Comparison of ENCODE assay signal across 28 cellular contexts in the genomic region with DNA sequence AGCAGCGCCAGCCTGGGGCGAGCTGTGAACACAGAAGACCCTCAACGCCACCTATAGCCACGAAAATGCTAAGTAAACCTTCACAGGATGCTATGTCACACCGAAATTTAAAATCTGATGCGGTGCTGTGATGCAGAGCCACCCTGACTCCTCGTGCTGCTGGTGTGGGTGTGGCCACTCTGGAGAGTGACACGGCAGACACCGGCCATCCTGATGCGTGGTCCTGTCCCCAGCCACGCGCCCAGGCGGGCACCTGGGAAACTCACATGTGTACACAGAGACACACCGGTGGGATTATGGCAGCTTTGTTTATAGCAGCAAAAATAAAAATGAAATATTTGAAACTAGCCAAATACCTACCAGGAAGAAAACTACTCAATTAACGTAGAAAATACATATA.
"Had no signal": no experiment of that assay in that cellular context is flagged by ENCODE, and none has a peak within 500 bp of the region (broad histone marks: within the 10 kb centered on the region; RNA-seq: fewer than 3 reads in every experiment).

No MANE protein-coding gene starts in this region.

- H3K9me3 Mint-ChIP-seq: stimulated activated effector memory CD8-positive, alpha-beta T cell treated with anti-CD3 and anti-CD28 coated beads, Interleukin-12 subunit alpha, Interleukin-12 subunit beta, amount 100 ng/mL, for 72 hours; stimulated activated naive CD8-positive, alpha-beta T cell treated with anti-CD3 and anti-CD28 coated beads, Interleukin-15, amount 100 ng/mL, for 72 hours; type B pancreatic cell had no signal

- H3K4me3 ChIP-seq: stomach, suprapubic skin, testis, thoracic aorta, thyroid gland, tibial artery, tibial nerve, transverse colon, upper lobe of left lung, upper lobe of right lung, uterus, vagina had no signal

- ATAC-seq: stimulated activated effector memory CD8-positive, alpha-beta T cell treated with anti-CD3 and anti-CD28 coated beads, Interleukin-12 subunit alpha, Interleukin-12 subunit beta, amount 100 ng/mL, for 72 hours; stimulated activated memory B cell treated with anti-CD40 and anti-IgM and Interleukin-4, amounts not matched to agents 10 μg/mL and 1 μg/mL and 100 μg/mL, for 72 hours; stimulated activated naive B cell treated with anti-CD40 and anti-IgM and Interleukin-4, amounts not matched to agents 10 μg/mL and 1 μg/mL and 100 μg/mL, for 72 hours; stimulated activated naive CD8-positive, alpha-beta T cell treated with anti-CD3 and anti-CD28 coated beads, Interleukin-15, amount 100 ng/mL, for 72 hours; stimulated activated naive CD8-positive, alpha-beta T cell treated with anti-CD3 and anti-CD28 coated beads, Interleukin-15, Interleukin-2, amounts not matched to agents 100 U/mL and 50 U/mL, for 24 hours; upper lobe of right lung had no signal

- H3K27ac Mint-ChIP-seq: stimulated activated effector memory CD8-positive, alpha-beta T cell treated with anti-CD3 and anti-CD28 coated beads, Interleukin-12 subunit alpha, Interleukin-12 subunit beta, amount 100 ng/mL, for 72 hours; stimulated activated memory B cell treated with anti-CD40 and anti-IgM and Interleukin-4, amounts not matched to agents 10 μg/mL and 1 μg/mL and 100 μg/mL, for 72 hours; stimulated activated naive B cell treated with anti-CD40 and anti-IgM and Interleukin-4, amounts not matched to agents 10 μg/mL and 1 μg/mL and 100 μg/mL, for 72 hours; stimulated activated naive CD8-positive, alpha-beta T cell treated with anti-CD3 and anti-CD28 coated beads, Interleukin-15, amount 100 ng/mL, for 72 hours; stimulated activated naive CD8-positive, alpha-beta T cell treated with anti-CD3 and anti-CD28 coated beads, Interleukin-15, Interleukin-2, amounts not matched to agents 100 ng/mL and 50 ng/mL, for 24 hours; type B pancreatic cell had no signal

- DNase-seq: stimulated activated CD4-positive, alpha-beta T cell treated with anti-CD3 and anti-CD28 coated beads, Interleukin-2, amount 100 ng/mL, for 48 hours; stimulated activated CD4-positive, alpha-beta T cell treated with anti-CD3 and anti-CD28 coated beads, Interleukin-4, amount 100 ng/mL, for 1 hour; stimulated activated CD4-positive, alpha-beta T cell treated with anti-CD3 and anti-CD28 coated beads, Interleukin-4, amount 100 ng/mL, for 24 hours; stimulated activated CD4-positive, alpha-beta T cell treated with anti-CD3 and anti-CD28 coated beads, Interleukin-4, amount 100 ng/mL, for 4 hours; stimulated activated CD8-positive, alpha-beta memory T cell treated with anti-CD3 and anti-CD28 coated beads, Interleukin-4, amount 100 ng/mL, for 48 hours; stimulated activated naive B cell treated with anti-CD40 and anti-IgM and Interleukin-4, amounts not matched to agents 10 μg/mL and 1 μg/mL and 100 μg/mL, for 72 hours; stimulated activated naive CD4-positive, alpha-beta T cell; stimulated activated naive CD4-positive, alpha-beta T cell treated with Interleukin-2 at 50 U/mL for 16 hours; stimulated activated naive CD8-positive, alpha-beta T cell treated with anti-CD3 and anti-CD28 coated beads, Interleukin-15, amount 100 ng/mL, for 72 hours; stimulated activated naive CD8-positive, alpha-beta T cell treated with anti-CD3 and anti-CD28 coated beads, Interleukin-15, Interleukin-2, amounts not matched to agents 100 U/mL and 50 U/mL, for 24 hours; stomach; substantia nigra; testis; thyroid gland; tibial artery; transverse colon; trophoblast cell; upper lobe of right lung; uterus had no signal

- H3K36me3 ChIP-seq: stomach, suprapubic skin, thoracic aorta, thyroid gland, tibial artery, tibial nerve, transverse colon, upper lobe of left lung, upper lobe of right lung, uterus, vagina had no signal

- H3K36me3 Mint-ChIP-seq: stimulated activated effector memory CD8-positive, alpha-beta T cell treated with anti-CD3 and anti-CD28 coated beads, Interleukin-12 subunit alpha, Interleukin-12 subunit beta, amount 100 ng/mL, for 72 hours; stimulated activated memory B cell treated with anti-CD40 and anti-IgM and Interleukin-4, amounts not matched to agents 10 μg/mL and 1 μg/mL and 100 μg/mL, for 72 hours; stimulated activated naive B cell treated with anti-CD40 and anti-IgM and Interleukin-4, amounts not matched to agents 10 μg/mL and 1 μg/mL and 100 μg/mL, for 72 hours; type B pancreatic cell had no signal

- H3K27me3 ChIP-seq: testis, thyroid gland, upper lobe of left lung, vagina had no signal

- H3K9me3 ChIP-seq: stomach, suprapubic skin, testis, thoracic aorta, thyroid gland, tibial artery, tibial nerve, transverse colon, upper lobe of left lung, upper lobe of right lung, uterus, vagina had no signal

- H3K4me3 Mint-ChIP-seq: stimulated activated effector memory CD8-positive, alpha-beta T cell treated with anti-CD3 and anti-CD28 coated beads, Interleukin-12 subunit alpha, Interleukin-12 subunit beta, amount 100 ng/mL, for 72 hours; stimulated activated memory B cell treated with anti-CD40 and anti-IgM and Interleukin-4, amounts not matched to agents 10 μg/mL and 1 μg/mL and 100 μg/mL, for 72 hours; stimulated activated naive B cell treated with anti-CD40 and anti-IgM and Interleukin-4, amounts not matched to agents 10 μg/mL and 1 μg/mL and 100 μg/mL, for 72 hours; stimulated activated naive CD8-positive, alpha-beta T cell treated with anti-CD3 and anti-CD28 coated beads, Interleukin-15, amount 100 ng/mL, for 72 hours; stimulated activated naive CD8-positive, alpha-beta T cell treated with anti-CD3 and anti-CD28 coated beads, Interleukin-15, Interleukin-2, amounts not matched to agents 100 ng/mL and 50 ng/mL, for 24 hours; type B pancreatic cell had no signal

- H3K4me1 ChIP-seq: thyroid gland, tibial artery, transverse colon, upper lobe of left lung, upper lobe of right lung, uterus, vagina had no signal

- H3K4me1 Mint-ChIP-seq: stimulated activated effector memory CD8-positive, alpha-beta T cell treated with anti-CD3 and anti-CD28 coated beads, Interleukin-12 subunit alpha, Interleukin-12 subunit beta, amount 100 ng/mL, for 72 hours; stimulated activated memory B cell treated with anti-CD40 and anti-IgM and Interleukin-4, amounts not matched to agents 10 μg/mL and 1 μg/mL and 100 μg/mL, for 72 hours; stimulated activated naive B cell treated with anti-CD40 and anti-IgM and Interleukin-4, amounts not matched to agents 10 μg/mL and 1 μg/mL and 100 μg/mL, for 72 hours; stimulated activated naive CD8-positive, alpha-beta T cell treated with anti-CD3 and anti-CD28 coated beads, Interleukin-15, amount 100 ng/mL, for 72 hours had no signal

- H3K27ac ChIP-seq: stomach, suprapubic skin, testis, thoracic aorta, thyroid gland, tibial artery, tibial nerve, transverse colon, upper lobe of left lung, upper lobe of right lung, uterus, vagina had no signal
